In the genomic region with DNA sequence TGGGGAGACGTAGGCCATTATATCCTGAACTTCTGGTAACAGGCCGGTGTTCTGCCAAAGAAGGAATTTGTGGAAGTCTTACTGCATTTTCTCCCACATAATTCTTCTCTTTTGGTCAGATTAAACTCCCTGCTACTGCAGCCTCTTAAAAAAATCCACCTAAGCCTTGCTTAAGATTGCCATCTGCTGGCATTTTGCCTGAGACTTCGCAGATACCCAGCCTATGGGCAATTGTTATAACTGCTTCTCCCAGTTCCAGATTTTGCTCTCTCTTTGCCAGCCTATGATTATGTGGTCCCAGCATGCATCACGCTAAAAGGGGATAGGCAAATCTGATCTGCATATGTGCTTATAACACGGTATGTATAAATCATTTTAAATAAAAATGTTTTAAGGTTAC, we compare ENCODE assay signal across 13 cellular contexts.
A peak's percentile ranks its signal among the peaks of the same experiment; 100 is the strongest.
DNase-seq lines count a peak whose midpoint lies in the region; ATAC-seq and TF ChIP-seq lines count a peak whose summit lies in the region.
"Had no signal": no experiment of that assay in that cellular context is flagged by ENCODE, and none has a peak within 500 bp of the region (broad histone marks: within the 10 kb centered on the region; RNA-seq: fewer than 3 reads in every experiment).

No MANE protein-coding gene starts in this region.

- H3K27me3 ChIP-seq in H7 (ENCODE audit: control insufficient read depth, insufficient read depth, low read length) (no peaks in the 10 kb centered on the region), neural progenitor cell (no peaks in the 10 kb centered on the region)
- H3K27me3 ChIP-seq in naive thymus-derived CD4-positive, alpha-beta T cell (ENCODE audit: control insufficient read depth in 2 of 2, insufficient read depth in 2 of 2, low read length in 2 of 2): no peaks in the 10 kb centered on the region
- H3K27me3 ChIP-seq: adrenal gland, suprapubic skin had no signal

- no peaks in the 10 kb centered on the region for H3K36me3 Mint-ChIP-seq in neural progenitor cell
- no peaks in the 10 kb centered on the region for H3K36me3 Mint-ChIP-seq in naive thymus-derived CD4-positive, alpha-beta T cell
- H3K36me3 Mint-ChIP-seq: naive B cell had no signal

- no peaks in the 10 kb centered on the region for H3K4me1 ChIP-seq in neural progenitor cell
- no peaks in the 10 kb centered on the region for H3K4me1 ChIP-seq in naive thymus-derived CD4-positive, alpha-beta T cell (ENCODE audit: control insufficient read depth in 2 of 2, insufficient read depth in 2 of 2, low read length in 2 of 2)
- H3K4me1 ChIP-seq: adrenal gland, suprapubic skin had no signal

- H3K4me3 ChIP-seq in H7 (ENCODE audit: insufficient read depth, low read depth, low read length) (no peak overlapping the region), NB4 (ENCODE audit: low read depth, low read length) (no peak overlapping the region), neural progenitor cell (no peak overlapping the region)
- H3K4me3 ChIP-seq in naive thymus-derived CD4-positive, alpha-beta T cell (ENCODE audit: low read length): no peak overlapping the region
- H3K4me3 ChIP-seq: adrenal gland, suprapubic skin had no signal

- no peak overlapping the region for H3K27ac ChIP-seq in neural progenitor cell
- H3K27ac ChIP-seq in naive thymus-derived CD4-positive, alpha-beta T cell (ENCODE audit: low read depth, low read length): no peak overlapping the region
- H3K27ac ChIP-seq: adrenal gland, suprapubic skin had no signal

- no peaks in the 10 kb centered on the region for H3K36me3 ChIP-seq in H7 (replicated peaks; ENCODE audit: control insufficient read depth, insufficient read depth, low read length)
- H3K36me3 ChIP-seq in neural progenitor cell: no peaks in the 10 kb centered on the region
- no peaks in the 10 kb centered on the region for H3K36me3 ChIP-seq in naive thymus-derived CD4-positive, alpha-beta T cell (ENCODE audit: control insufficient read depth in 2 of 3, insufficient read depth in 3 of 3, low read length in 3 of 3)
- H3K36me3 ChIP-seq: adrenal gland, suprapubic skin had no signal

- no peak for TF ChIP-seq CTCF in NB4 (IDR thresholded peaks at IDR 0.05; ENCODE audit: low read depth, low read length)
- TF ChIP-seq CTCF in neural progenitor cell (IDR thresholded peaks at IDR 0.05): peak; percentile 45

- H3K79me2 ChIP-seq in neural progenitor cell (ENCODE audit: low read depth): no peaks in the 10 kb centered on the region

- no peak overlapping the region for H3K4me3 Mint-ChIP-seq in neural progenitor cell
- H3K4me3 Mint-ChIP-seq in naive thymus-derived CD4-positive, alpha-beta T cell: no peak overlapping the region

- H3K4me2 ChIP-seq in neural progenitor cell: no peak overlapping the region

- CTCF ChIA-PET in naive thymus-derived CD4-positive, alpha-beta T cell (lab: Charles Lee): no interaction called here

- intact Hi-C loops in naive thymus-derived CD4-positive, alpha-beta T cell (cut with micrococcal nuclease): no loop called here

- H3K9ac ChIP-seq in neural progenitor cell: no peak overlapping the region

- H4K20me1 ChIP-seq in neural progenitor cell (ENCODE audit: low read depth): no peaks in the 10 kb centered on the region

- no peaks in the 10 kb centered on the region for H3F3A ChIP-seq in neural progenitor cell (ENCODE audit: low read depth)

- no peaks in the 10 kb centered on the region for H3K9me3 ChIP-seq in neural progenitor cell (ENCODE audit: low read depth)
- H3K9me3 ChIP-seq in naive thymus-derived CD4-positive, alpha-beta T cell (ENCODE audit: control insufficient read depth in 2 of 3, low read length in 3 of 3): no peaks in the 10 kb centered on the region
- H3K9me3 ChIP-seq: adrenal gland, suprapubic skin had no signal

- H3K9me3 Mint-ChIP-seq in neural progenitor cell: no peaks in the 10 kb centered on the region
- H3K9me3 Mint-ChIP-seq in naive thymus-derived CD4-positive, alpha-beta T cell: peaks cover 0 to 13% (median 0%) of the 10 kb centered on the region in 11 donors

- no peak for ATAC-seq in HG03432 (IDR thresholded peaks at IDR 0.05; ENCODE audit: unreplicated experiment)
- no peak for ATAC-seq in naive thymus-derived CD4-positive, alpha-beta T cell

- H2AFZ ChIP-seq in neural progenitor cell (replicated peaks): no peak overlapping the region

- H3K4me1 Mint-ChIP-seq in neural progenitor cell: no peaks in the 10 kb centered on the region
- H3K4me1 Mint-ChIP-seq in naive thymus-derived CD4-positive, alpha-beta T cell: no peaks in the 10 kb centered on the region
- H3K4me1 Mint-ChIP-seq: naive B cell had no signal

- TF ChIP-seq POLR2A in NB4 (IDR thresholded peaks at IDR 0.05; ENCODE audit: extremely low read depth, insufficient read length): no peak

- POLR2A ChIA-PET in naive thymus-derived CD4-positive, alpha-beta T cell (lab: Charles Lee): no interaction called here

- DNase-seq in H7 (peak; percentile 2), NB4 (ENCODE audit: low read depth) (peak; percentile 16), SK-N-DZ (ENCODE audit: low spot score) (peak; percentile 25), neural progenitor cell (ENCODE audit: low spot score) (peak; percentile 49), NCI-H526 treated with DMSO at 0.1 percent for 48 hours (lab: John Stamatoyannopoulos, UW) (no peak)
- DNase-seq in naive thymus-derived CD4-positive, alpha-beta T cell: no peak
- DNase-seq: foreskin fibroblast, naive B cell, NCI-H2171 treated with DMSO at 0.1 percent for 48 hours, SHP77 had no signal

- no peak overlapping the region for H3K27ac Mint-ChIP-seq in neural progenitor cell
- no peak overlapping the region for H3K27ac Mint-ChIP-seq in naive thymus-derived CD4-positive, alpha-beta T cell
- H3K27ac Mint-ChIP-seq: naive B cell had no signal

- H3K27me3 Mint-ChIP-seq in neural progenitor cell (ENCODE audit: insufficient read depth, low read depth): no peaks in the 10 kb centered on the region
- H3K27me3 Mint-ChIP-seq in naive thymus-derived CD4-positive, alpha-beta T cell: no peaks in the 10 kb centered on the region
- H3K27me3 Mint-ChIP-seq: naive B cell had no signal

Comparison
In these comparisons a context has a peak if more than half of its experiments do, and no peak if none do; other contexts are left out.
1. DNase-seq: peak in H7 (single experiment), NB4 (single experiment), SK-N-DZ (single experiment) and neural progenitor cell (single experiment); none in naive thymus-derived CD4-positive, alpha-beta T cell (0 of 9) and NCI-H526 treated with DMSO at 0.1 percent for 48 hours (single experiment).